Comparison of ENCODE assay signal across 13 cellular contexts in genomic region chr3:151969026-151969658, GRCh38.
"Had no signal": no experiment of that assay in that cellular context is flagged by ENCODE, and none has a peak within 500 bp of the region (broad histone marks: within the 10 kb centered on the region; RNA-seq: fewer than 3 reads in every experiment).

No MANE protein-coding gene starts in this region.

- ATAC-seq: activated CD4-positive, CD25-positive, alpha-beta regulatory T cell treated with anti-CD3 and anti-CD28 coated beads, Interleukin-2, amount 50 U/mL, for 24 hours; activated CD8-positive, alpha-beta memory T cell treated with anti-CD3 and anti-CD28 coated beads, Interleukin-2, amount 10 ng/mL, durations not matched to agents 7 days and 5 days; activated naive CD4-positive, alpha-beta T cell treated with anti-CD3 and anti-CD28 coated beads, Interleukin-2, amount 50 U/mL, for 72 hours; activated T-cell treated with anti-CD3 and anti-CD28 coated beads, Interleukin-2, amount 50 U/mL, for 4 hours; body of pancreas; left lung had no signal

- H3K36me3 ChIP-seq: left lung, ovary had no signal

- DNase-seq: activated CD4-positive, alpha-beta T cell treated with anti-CD3 and anti-CD28 coated beads, Interleukin-2, amount 50 U/mL, for 4 hours; activated CD8-positive, alpha-beta memory T cell treated with anti-CD3 and anti-CD28 coated beads, Interleukin-2, amount 10 ng/mL, durations not matched to agents 7 days and 5 days; activated effector memory CD4-positive, alpha-beta T cell treated with anti-CD3 and anti-CD28 coated beads, Interleukin-2, amount 50 U/mL, for 16 hours; activated T-cell treated with anti-CD3 and anti-CD28 coated beads, Interleukin-2, amount 50 U/mL, for 4 hours; amniotic stem cell; body of pancreas; left lung; ovary; stimulated activated CD4-positive, alpha-beta T cell treated with anti-CD3 and anti-CD28 coated beads, Interleukin-4, amount 100 ng/mL, for 4 hours; T-helper 2 cell had no signal

- H2AFZ ChIP-seq: hepatocyte had no signal

- H3K27ac ChIP-seq: body of pancreas, hepatocyte, left lung, ovary had no signal

- H3K4me3 ChIP-seq: body of pancreas, hepatocyte, left lung, ovary had no signal

- H3K27me3 ChIP-seq: body of pancreas, hepatocyte, left lung, ovary had no signal

- H3K9me3 ChIP-seq: body of pancreas, left lung, ovary had no signal

- H3K79me2 ChIP-seq: hepatocyte had no signal

- H3K4me2 ChIP-seq: hepatocyte had no signal
